In genomic region chr15:100671858-100672543, GRCh38 we compare ENCODE assay signal across 9 cellular contexts.
DNase-seq lines count a peak whose midpoint lies in the region; ATAC-seq and TF ChIP-seq lines count a peak whose summit lies in the region.
"Had no signal": no experiment of that assay in that cellular context is flagged by ENCODE, and none has a peak within 500 bp of the region (broad histone marks: within the 10 kb centered on the region; RNA-seq: fewer than 3 reads in every experiment).

No MANE protein-coding gene starts in this region.

- DNase-seq in GM13976 (ENCODE audit: low spot score) (peak; percentile 70), OCI-LY7 (ENCODE audit: low spot score) (peak; percentile 5), fibroblast of lung (ENCODE audit: low read depth in 2 of 2) (peak; percentile 21 to 62), sciatic nerve (ENCODE audit: low spot score) (no peak), NCI-H1105 (lab: John Stamatoyannopoulos, UW) (no peak)
- no peak for DNase-seq in stimulated activated CD8-positive, alpha-beta memory T cell treated with anti-CD3 and anti-CD28 coated beads, Interleukin-4, amount 100 ng/mL, for 48 hours
- DNase-seq in naive thymus-derived CD4-positive, alpha-beta T cell: no peak

- peaks cover 0 to 16% (median 4%) of the 10 kb centered on the region in 5 donors for H3K27me3 Mint-ChIP-seq in naive thymus-derived CD4-positive, alpha-beta T cell

- H3K79me2 ChIP-seq in OCI-LY7 (ENCODE audit: insufficient read depth, low read depth, low read length): no peaks in the 10 kb centered on the region
- no peaks in the 10 kb centered on the region for H3K79me2 ChIP-seq in fibroblast of lung (ENCODE audit: control insufficient read depth, insufficient read depth, low read length)

- H3K9me3 ChIP-seq in OCI-LY7 (ENCODE audit: low read length) (no peaks in the 10 kb centered on the region), fibroblast of lung (ENCODE audit: control insufficient read depth, insufficient read depth, low read depth, low read length) (no peaks in the 10 kb centered on the region)
- no peaks in the 10 kb centered on the region for H3K9me3 ChIP-seq in naive thymus-derived CD4-positive, alpha-beta T cell (ENCODE audit: control insufficient read depth in 2 of 3, low read length in 3 of 3)

- H3K36me3 ChIP-seq in OCI-LY7 (ENCODE audit: insufficient read depth, low read length): no peaks in the 10 kb centered on the region
- H3K36me3 ChIP-seq in fibroblast of lung (ENCODE audit: control insufficient read depth, insufficient read depth, low read length): no peaks in the 10 kb centered on the region
- H3K36me3 ChIP-seq in naive thymus-derived CD4-positive, alpha-beta T cell (ENCODE audit: control insufficient read depth in 2 of 3, insufficient read depth in 3 of 3, low read length in 3 of 3): no peaks in the 10 kb centered on the region

- ATAC-seq in sciatic nerve: peak; percentile 85
- no peak for ATAC-seq in HG02981 (IDR thresholded peaks at IDR 0.05; ENCODE audit: unreplicated experiment)
- ATAC-seq in naive thymus-derived CD4-positive, alpha-beta T cell: no peak

- no peaks in the 10 kb centered on the region for H3K4me1 ChIP-seq in OCI-LY7 (ENCODE audit: insufficient read depth, low read length, poor library complexity, severe bottlenecking)
- peaks cover 2% of the 10 kb centered on the region for H3K4me1 ChIP-seq in fibroblast of lung (ENCODE audit: control insufficient read depth, extremely low read depth, insufficient read depth, low read length)
- H3K4me1 ChIP-seq in naive thymus-derived CD4-positive, alpha-beta T cell (ENCODE audit: control insufficient read depth in 2 of 2, insufficient read depth in 2 of 2, low read length in 2 of 2): no peaks in the 10 kb centered on the region

- H2AFZ ChIP-seq in OCI-LY7 (ENCODE audit: low read length): no peak overlapping the region
- H2AFZ ChIP-seq in fibroblast of lung (ENCODE audit: low read length): peak overlapping the region; percentile 73

- no peak overlapping the region for H3K4me3 ChIP-seq in OCI-LY7 (ENCODE audit: low read depth, low read length, poor library complexity, severe bottlenecking)
- H3K4me3 ChIP-seq in fibroblast of lung (replicated peaks in 1 of 4; ENCODE audit: control extremely low read depth in 1 of 4, insufficient read depth in 1 of 4, low read depth in 3 of 4, low read length in 4 of 4): peak overlapping the region in 1 of 4 experiments; percentile 14
- H3K4me3 ChIP-seq in naive thymus-derived CD4-positive, alpha-beta T cell (ENCODE audit: low read length): no peak overlapping the region
- H3K4me3 ChIP-seq: SK-N-MC had no signal

- H3K9ac ChIP-seq in fibroblast of lung (ENCODE audit: insufficient read depth, low read length): no peak overlapping the region

- BruUV-seq in OCI-LY7 (replicated peaks; lab: Mats Ljungman, UMichigan): no TSS peak

- no peak overlapping the region for H3K27ac Mint-ChIP-seq in naive thymus-derived CD4-positive, alpha-beta T cell

- in situ Hi-C loops in GM13976 (cut with MboI; ENCODE audit: low sequenced_read_pairs, unreplicated experiment): no loop called here

- no peaks in the 10 kb centered on the region for H3K9me2 ChIP-seq in OCI-LY7 (ENCODE audit: insufficient read depth, low read length)

- intact Hi-C loops in OCI-LY7 (cut with micrococcal nuclease; ENCODE audit: unreplicated experiment): no loop called here
- intact Hi-C loops in sciatic nerve (cut with DNase I): no loop called here
- intact Hi-C loops in naive thymus-derived CD4-positive, alpha-beta T cell (cut with micrococcal nuclease): no loop called here

- H3K4me3 Mint-ChIP-seq in naive thymus-derived CD4-positive, alpha-beta T cell: no peak overlapping the region

- CTCF ChIA-PET in OCI-LY7 (lab: Charles Lee; ENCODE audit: unreplicated experiment): no interaction called here
- CTCF ChIA-PET in naive thymus-derived CD4-positive, alpha-beta T cell (lab: Charles Lee): no interaction called here

- H3K36me3 Mint-ChIP-seq in naive thymus-derived CD4-positive, alpha-beta T cell: peaks cover 0 to 3% (median 0%) of the 10 kb centered on the region in 5 donors

- H3K4me2 ChIP-seq in OCI-LY7 (ENCODE audit: low read length) (no peak overlapping the region), fibroblast of lung (ENCODE audit: extremely low read depth, insufficient read depth, low read length) (peak overlapping the region; percentile 60)

- no peaks in the 10 kb centered on the region for H3K27me3 ChIP-seq in fibroblast of lung (ENCODE audit: control insufficient read depth, insufficient read depth, low read length)
- no peaks in the 10 kb centered on the region for H3K27me3 ChIP-seq in naive thymus-derived CD4-positive, alpha-beta T cell (ENCODE audit: control insufficient read depth in 2 of 2, insufficient read depth in 2 of 2, low read length in 2 of 2)

- POLR2A ChIA-PET in OCI-LY7 (lab: Charles Lee): interaction anchor here (0.7 kb wide), 1 partner anchor 487 kb away, joined by 3 read pairs; no protein-coding TSS in a partner anchor
- POLR2A ChIA-PET in naive thymus-derived CD4-positive, alpha-beta T cell (lab: Charles Lee): interaction anchor here (0.8 kb wide), 1 partner anchor 12 kb away, joined by 4 read pairs; no protein-coding TSS in a partner anchor

- H3K27ac ChIP-seq in OCI-LY7 (ENCODE audit: low read depth, low read length, poor library complexity, severe bottlenecking) (no peak overlapping the region), fibroblast of lung (ENCODE audit: insufficient read depth, low read length) (no peak overlapping the region)
- no peak overlapping the region for H3K27ac ChIP-seq in naive thymus-derived CD4-positive, alpha-beta T cell (ENCODE audit: low read depth, low read length)
- H3K27ac ChIP-seq: SK-N-MC had no signal

- peaks cover 0 to 17% (median 4%) of the 10 kb centered on the region in 11 donors for H3K9me3 Mint-ChIP-seq in naive thymus-derived CD4-positive, alpha-beta T cell

- no peaks in the 10 kb centered on the region for H3K4me1 Mint-ChIP-seq in naive thymus-derived CD4-positive, alpha-beta T cell

- no peaks in the 10 kb centered on the region for H4K20me1 ChIP-seq in OCI-LY7 (ENCODE audit: insufficient read depth, low read length)
- H4K20me1 ChIP-seq in fibroblast of lung (ENCODE audit: control insufficient read depth, extremely low read depth, insufficient read depth, low read length): no peaks in the 10 kb centered on the region

- TF ChIP-seq CTCF in GM13976 (IDR thresholded peaks at IDR 0.05; ENCODE audit: borderline replicate concordance, control extremely low read depth, extremely low read depth, insufficient read depth, missing control alignments) (peak; percentile 28), OCI-LY7 (conservative IDR thresholded peaks at IDR 0.05; ENCODE audit: low read length) (peak; percentile 57), fibroblast of lung (conservative IDR thresholded peaks at IDR 0.05 in 1 of 2, IDR thresholded peaks at IDR 0.05 in 1 of 2; ENCODE audit: low read depth in 1 of 2, low read length in 2 of 2) (peak; percentile 83 to 86)

Comparison
In these comparisons a context has a peak if more than half of its experiments do, and no peak if none do; other contexts are left out.
1. DNase-seq: peak in GM13976 (single experiment), OCI-LY7 (single experiment) and fibroblast of lung (2 of 2); none in sciatic nerve (single experiment), stimulated activated CD8-positive, alpha-beta memory T cell treated with anti-CD3 and anti-CD28 coated beads, Interleukin-4, amount 100 ng/mL, for 48 hours (single experiment), naive thymus-derived CD4-positive, alpha-beta T cell (0 of 9) and NCI-H1105 (single experiment).
2. CTCF ChIP-seq: peak in every context shown above with its lines; median percentile 84 in fibroblast of lung; 57 in OCI-LY7; 28 in GM13976.